In genomic region chr12:124191024-124191359, GRCh38 we compare ENCODE assay signal across 11 cellular contexts.
DNase-seq lines count a peak whose midpoint lies in the region; ATAC-seq and TF ChIP-seq lines count a peak whose summit lies in the region.
"Had no signal": no experiment of that assay in that cellular context is flagged by ENCODE, and none has a peak within 500 bp of the region (broad histone marks: within the 10 kb centered on the region; RNA-seq: fewer than 3 reads in every experiment).

No MANE protein-coding gene starts in this region.

- TF ChIP-seq CTCF in BE2C (IDR thresholded peaks at IDR 0.05; ENCODE audit: low read depth, low read length), result no peak
- no peak for TF ChIP-seq CTCF in RWPE1 (conservative IDR thresholded peaks at IDR 0.05; ENCODE audit: low read depth)
- TF ChIP-seq CTCF in glutamatergic neuron (IDR thresholded peaks at IDR 0.05; ENCODE audit: partially characterized antibody, unreplicated experiment), result no peak

- H3K4me3 ChIP-seq in BE2C (ENCODE audit: low read depth, low read length), result no peak overlapping the region
- H3K4me3 ChIP-seq: spleen had no signal

- H3K27me3 ChIP-seq in BE2C, result no peaks in the 10 kb centered on the region
- H3K27me3 ChIP-seq: spleen had no signal

- CTCF ChIA-PET in HEK293T (lab: Yijun Ruan, JAX) (no interaction called here), RWPE1 (lab: Yijun Ruan, JAX) (no interaction called here)

- no peaks in the 10 kb centered on the region; the same call in 1 of the 2 replicates for H3K9me3 ChIP-seq in BE2C

- H3K4me3 Mint-ChIP-seq in glutamatergic neuron (ENCODE audit: unreplicated experiment), result peak overlapping the region; percentile 81
- H3K4me3 Mint-ChIP-seq in effector memory CD8-positive, alpha-beta T cell, result no peak overlapping the region
- H3K4me3 Mint-ChIP-seq: mesothelial cell of epicardium had no signal

- peaks cover 51% of the 10 kb centered on the region for H3K4me1 Mint-ChIP-seq in glutamatergic neuron (ENCODE audit: low read depth, unreplicated experiment)
- no peaks in the 10 kb centered on the region for H3K4me1 Mint-ChIP-seq in effector memory CD8-positive, alpha-beta T cell (ENCODE audit: low read depth in 2 of 2)

- DNase-seq in BE2C (peak; percentile 57), HEK293T (ENCODE audit: extremely low spot score) (peak; percentile 34), RWPE1 (ENCODE audit: low spot score) (peak; percentile 36), glutamatergic neuron (peak; percentile 47)
- no peak for DNase-seq in effector memory CD8-positive, alpha-beta T cell
- DNase-seq: spleen; stimulated activated naive CD4-positive, alpha-beta T cell had no signal

- POLR2A ChIA-PET in HEK293T (lab: Yijun Ruan, JAX), result no interaction called here
- POLR2A ChIA-PET in RWPE1 (lab: Yijun Ruan, JAX; ENCODE audit: low non-redundant PET), result no interaction called here

- peaks cover 10% of the 10 kb centered on the region for H3K27me3 Mint-ChIP-seq in glutamatergic neuron (ENCODE audit: unreplicated experiment)
- peaks cover 22 to 73% of the 10 kb centered on the region in 2 donors for H3K27me3 Mint-ChIP-seq in effector memory CD8-positive, alpha-beta T cell

- H3K27ac ChIP-seq in RWPE1, result no peak overlapping the region
- H3K27ac ChIP-seq: spleen had no signal

- peaks cover 15% of the 10 kb centered on the region for H3K9me3 Mint-ChIP-seq in glutamatergic neuron (ENCODE audit: unreplicated experiment)
- no peaks in the 10 kb centered on the region for H3K9me3 Mint-ChIP-seq in effector memory CD8-positive, alpha-beta T cell

- no peak for ATAC-seq in effector memory CD8-positive, alpha-beta T cell (replicated peaks)
- ATAC-seq in HG02885 (IDR thresholded peaks at IDR 0.05; ENCODE audit: poor library complexity, unreplicated experiment) (no peak), GM18520 (IDR thresholded peaks at IDR 0.05; ENCODE audit: unreplicated experiment) (no peak), GM19397 (IDR thresholded peaks at IDR 0.05; ENCODE audit: unreplicated experiment) (no peak)

- H3K27ac Mint-ChIP-seq in glutamatergic neuron (ENCODE audit: unreplicated experiment), result peak overlapping the region; percentile 99
- H3K27ac Mint-ChIP-seq in effector memory CD8-positive, alpha-beta T cell, result no peak overlapping the region

- peaks cover 11% of the 10 kb centered on the region for H3K36me3 Mint-ChIP-seq in glutamatergic neuron (ENCODE audit: unreplicated experiment)
- H3K36me3 Mint-ChIP-seq in effector memory CD8-positive, alpha-beta T cell (ENCODE audit: insufficient read depth), result no peaks in the 10 kb centered on the region

- no peaks in the 10 kb centered on the region for H3K36me3 ChIP-seq in BE2C
- H3K36me3 ChIP-seq: spleen had no signal

- H3K4me1 ChIP-seq in BE2C, result peaks cover 18% of the 10 kb centered on the region

TF ChIP-seq in HEK293T, 16 proteins besides CTCF, POLR2A, EP300 and RAD21:
- TF ChIP-seq FOXK2 (IDR thresholded peaks at IDR 0.05) (no peak), ZNF384 (IDR thresholded peaks at IDR 0.05) (no peak), CTBP1 (IDR thresholded peaks at IDR 0.05; ENCODE audit: borderline replicate concordance) (no peak), BHLHE40 (IDR thresholded peaks at IDR 0.05; ENCODE audit: borderline replicate concordance) (no peak), ELF4 (IDR thresholded peaks at IDR 0.05) (no peak), ARNT (IDR thresholded peaks at IDR 0.05) (no peak), SUZ12 (IDR thresholded peaks at IDR 0.05) (no peak), PKNOX1 (IDR thresholded peaks at IDR 0.05) (no peak), L3MBTL2 (conservative IDR thresholded peaks at IDR 0.05) (no peak), FOXA1 (IDR thresholded peaks at IDR 0.05) (no peak), TARDBP (IDR thresholded peaks at IDR 0.05) (no peak)

Comparison
In these comparisons a context has a peak if more than half of its experiments do, and no peak if none do; other contexts are left out.
1. DNase-seq: peak in BE2C (single experiment), HEK293T (single experiment), RWPE1 (single experiment) and glutamatergic neuron (single experiment); none in effector memory CD8-positive, alpha-beta T cell (0 of 3).